Comparison of ENCODE assay signal across 26 cellular contexts in genomic region chr18:2776596-2776995, GRCh38.
"Had no signal": no experiment of that assay in that cellular context is flagged by ENCODE, and none has a peak within 500 bp of the region (broad histone marks: within the 10 kb centered on the region; RNA-seq: fewer than 3 reads in every experiment).

No MANE protein-coding gene starts in this region.

- H3K79me2 ChIP-seq: hepatocyte had no signal

- H3K4me3 Mint-ChIP-seq: activated T-cell treated with anti-CD3 and anti-CD28 coated beads, Interleukin-2, amount 50 U/mL, for 4 hours; immature natural killer cell; naive thymus-derived CD8-positive, alpha-beta T cell; type B pancreatic cell had no signal

- H3K9me3 Mint-ChIP-seq: activated T-cell treated with anti-CD3 and anti-CD28 coated beads, Interleukin-2, amount 50 U/mL, for 4 hours; activated T-helper 2 cell treated with anti-CD3 and anti-CD28 coated beads, Interferon-gamma antibody, Interleukin-2, Interleukin-4, amounts not matched to agents 10 μg/mL and 5 μg/mL and 100 μg/mL, durations not matched to agents 14 hours and 24 hours and 36 hours; immature natural killer cell; naive thymus-derived CD8-positive, alpha-beta T cell; type B pancreatic cell had no signal

- ATAC-seq: activated T-cell treated with anti-CD3 and anti-CD28 coated beads, Interleukin-2, amount 50 U/mL, for 4 hours; left lobe of liver; lower lobe of right lung; naive thymus-derived CD8-positive, alpha-beta T cell had no signal

- H3K27me3 ChIP-seq: cardiac muscle cell, hepatocyte, sigmoid colon, vagina had no signal

- H3K27me3 Mint-ChIP-seq: naive thymus-derived CD8-positive, alpha-beta T cell; type B pancreatic cell had no signal

- H3K9me3 ChIP-seq: lower lobe of right lung, sigmoid colon, thoracic aorta, vagina had no signal

- H3K27ac ChIP-seq: cardiac muscle cell, hepatocyte, lower lobe of right lung, sigmoid colon, thoracic aorta, vagina had no signal

- H3K27ac Mint-ChIP-seq: type B pancreatic cell had no signal

- H3K4me1 Mint-ChIP-seq: immature natural killer cell had no signal

- H2AFZ ChIP-seq: hepatocyte had no signal

- H3K4me1 ChIP-seq: lower lobe of right lung, sigmoid colon, vagina had no signal

- FAIRE-seq: endometrium, TTC549 had no signal

- DNase-seq: activated CD4-positive, alpha-beta T cell treated with anti-CD3 and anti-CD28 coated beads for 4 hours; activated CD4-positive, alpha-beta T cell treated with anti-CD3 and anti-CD28 coated beads, Interleukin-2, amount 50 U/mL, for 48 hours; activated CD4-positive, CD25-positive, alpha-beta regulatory T cell; activated CD8-positive, alpha-beta memory T cell treated with anti-CD3 and anti-CD28 coated beads, Interleukin-2, amount 50 U/mL, for 48 hours; activated naive CD4-positive, alpha-beta T cell treated with Interleukin-2 at 50 U/mL for 16 hours; activated T-cell treated with anti-CD3 and anti-CD28 coated beads, Interleukin-2, amount 50 U/mL, for 4 hours; effector CD4-positive, alpha-beta T cell; erythroblast; foreskin fibroblast; immature natural killer cell; lower lobe of right lung; naive thymus-derived CD8-positive, alpha-beta T cell; retina; sigmoid colon; stimulated activated CD4-positive, alpha-beta T cell treated with anti-CD3 and anti-CD28 coated beads, Interleukin-2, amount 100 ng/mL, for 48 hours; stimulated activated CD8-positive, alpha-beta memory T cell treated with anti-CD3 and anti-CD28 coated beads, Interleukin-4, amount 100 ng/mL, for 48 hours; stimulated activated naive CD4-positive, alpha-beta T cell treated with Interleukin-2 at 50 U/mL for 16 hours had no signal

- H3K4me3 ChIP-seq: cardiac muscle cell, hepatocyte, lower lobe of right lung, sigmoid colon, thoracic aorta, vagina had no signal

- H3K4me2 ChIP-seq: hepatocyte had no signal
